ENCODE assay signal across 15 cellular contexts in genomic region chr2:60311524-60311923, GRCh38.
A peak's percentile ranks its signal among the peaks of the same experiment; 100 is the strongest.
DNase-seq lines count a peak whose midpoint lies in the region; ATAC-seq and TF ChIP-seq lines count a peak whose summit lies in the region.
"Had no signal": no experiment of that assay in that cellular context is flagged by ENCODE, and none has a peak within 500 bp of the region (broad histone marks: within the 10 kb centered on the region; RNA-seq: fewer than 3 reads in every experiment).

No MANE protein-coding gene starts in this region.

- POLR2A ChIA-PET in activated CD8-positive, alpha-beta T cell treated with anti-CD3 and anti-CD28 coated beads for 36 hours (lab: Charles Lee), result no interaction called here
- POLR2A ChIA-PET in activated CD8-positive, alpha-beta T cell treated with anti-CD3 and anti-CD28 coated beads, Interleukin-2, amount 10 ng/mL, durations not matched to agents 7 days and 5 days (lab: Charles Lee), result no interaction called here

- no peak overlapping the region for H3K4me3 Mint-ChIP-seq in activated CD8-positive, alpha-beta T cell treated with anti-CD3 and anti-CD28 coated beads for 36 hours
- H3K4me3 Mint-ChIP-seq in activated CD8-positive, alpha-beta T cell treated with anti-CD3 and anti-CD28 coated beads, Interleukin-2, amount 10 ng/mL, durations not matched to agents 7 days and 5 days, result no peak overlapping the region
- H3K4me3 Mint-ChIP-seq in stimulated activated naive B cell treated with anti-CD40 and anti-IgM and Interleukin-4, amounts not matched to agents 10 μg/mL and 1 μg/mL and 100 μg/mL, for 72 hours, result no peak overlapping the region

- H3K9me3 Mint-ChIP-seq in activated CD8-positive, alpha-beta T cell treated with anti-CD3 and anti-CD28 coated beads for 36 hours, result no peaks in the 10 kb centered on the region
- H3K9me3 Mint-ChIP-seq in activated CD8-positive, alpha-beta T cell treated with anti-CD3 and anti-CD28 coated beads, Interleukin-2, amount 10 ng/mL, durations not matched to agents 7 days and 5 days (ENCODE audit: insufficient read depth), result no peaks in the 10 kb centered on the region
- H3K9me3 Mint-ChIP-seq in stimulated activated naive B cell treated with anti-CD40 and anti-IgM and Interleukin-4, amounts not matched to agents 10 μg/mL and 1 μg/mL and 100 μg/mL, for 72 hours, result no peaks in the 10 kb centered on the region

- no peaks in the 10 kb centered on the region for H3K36me3 Mint-ChIP-seq in activated CD8-positive, alpha-beta T cell treated with anti-CD3 and anti-CD28 coated beads for 36 hours (ENCODE audit: low read depth)
- H3K36me3 Mint-ChIP-seq in activated CD8-positive, alpha-beta T cell treated with anti-CD3 and anti-CD28 coated beads, Interleukin-2, amount 10 ng/mL, durations not matched to agents 7 days and 5 days (ENCODE audit: low read depth), result no peaks in the 10 kb centered on the region
- H3K36me3 Mint-ChIP-seq in stimulated activated naive B cell treated with anti-CD40 and anti-IgM and Interleukin-4, amounts not matched to agents 10 μg/mL and 1 μg/mL and 100 μg/mL, for 72 hours, result no peaks in the 10 kb centered on the region

- intact Hi-C loops in activated CD8-positive, alpha-beta T cell treated with anti-CD3 and anti-CD28 coated beads for 36 hours (cut with micrococcal nuclease), result no loop called here

- no peak for TF ChIP-seq CTCF in activated CD8-positive, alpha-beta T cell treated with anti-CD3 and anti-CD28 coated beads for 36 hours (IDR thresholded peaks at IDR 0.05)

- no peak overlapping the region for H3K27ac Mint-ChIP-seq in activated CD8-positive, alpha-beta T cell treated with anti-CD3 and anti-CD28 coated beads for 36 hours
- H3K27ac Mint-ChIP-seq in activated CD8-positive, alpha-beta T cell treated with anti-CD3 and anti-CD28 coated beads, Interleukin-2, amount 10 ng/mL, durations not matched to agents 7 days and 5 days, result no peak overlapping the region
- H3K27ac Mint-ChIP-seq in stimulated activated naive B cell treated with anti-CD40 and anti-IgM and Interleukin-4, amounts not matched to agents 10 μg/mL and 1 μg/mL and 100 μg/mL, for 72 hours, result no peak overlapping the region

- CTCF ChIA-PET in activated CD8-positive, alpha-beta T cell treated with anti-CD3 and anti-CD28 coated beads for 36 hours (lab: Charles Lee), result no interaction called here
- CTCF ChIA-PET in activated CD8-positive, alpha-beta T cell treated with anti-CD3 and anti-CD28 coated beads, Interleukin-2, amount 10 ng/mL, durations not matched to agents 7 days and 5 days (lab: Charles Lee), result no interaction called here

- peaks cover 2% of the 10 kb centered on the region for H3K27me3 Mint-ChIP-seq in activated CD8-positive, alpha-beta T cell treated with anti-CD3 and anti-CD28 coated beads for 36 hours
- H3K27me3 Mint-ChIP-seq in activated CD8-positive, alpha-beta T cell treated with anti-CD3 and anti-CD28 coated beads, Interleukin-2, amount 10 ng/mL, durations not matched to agents 7 days and 5 days (ENCODE audit: low read depth), result peaks cover 19% of the 10 kb centered on the region
- no peaks in the 10 kb centered on the region for H3K27me3 Mint-ChIP-seq in stimulated activated naive B cell treated with anti-CD40 and anti-IgM and Interleukin-4, amounts not matched to agents 10 μg/mL and 1 μg/mL and 100 μg/mL, for 72 hours

- DNase-seq in activated CD8-positive, alpha-beta T cell treated with anti-CD3 and anti-CD28 coated beads for 36 hours, result no peak
- no peak for DNase-seq in activated CD8-positive, alpha-beta T cell treated with anti-CD3 and anti-CD28 coated beads, Interleukin-2, amount 10 ng/mL, durations not matched to agents 7 days and 5 days
- DNase-seq in stimulated activated naive B cell treated with anti-CD40 and anti-IgM and Interleukin-4, amounts not matched to agents 10 μg/mL and 1 μg/mL and 100 μg/mL, for 72 hours, result no peak
- DNase-seq in GM19238 (ENCODE audit: insufficient read length, low spot score) (no peak), SKM-1 (lab: John Stamatoyannopoulos, UW; ENCODE audit: unreplicated experiment) (no peak), NCI-H1092 treated with DMSO at 0.1 percent for 48 hours (lab: John Stamatoyannopoulos, UW) (no peak)
- DNase-seq: 8988T; activated naive CD4-positive, alpha-beta T cell; gastrocnemius medialis; NCI-H1436 treated with DMSO at 0.1 percent for 48 hours; NCI-H524 treated with DMSO at 0.1 percent for 48 hours; ovary; thyroid gland had no signal

- peak; percentile 47 for ATAC-seq in activated CD8-positive, alpha-beta T cell treated with anti-CD3 and anti-CD28 coated beads for 36 hours
- no peak for ATAC-seq in activated CD8-positive, alpha-beta T cell treated with anti-CD3 and anti-CD28 coated beads, Interleukin-2, amount 10 ng/mL, durations not matched to agents 7 days and 5 days
- ATAC-seq in GM21717 (IDR thresholded peaks at IDR 0.05; ENCODE audit: unreplicated experiment) (peak; percentile 48), HG03139 (IDR thresholded peaks at IDR 0.05; ENCODE audit: unreplicated experiment) (peak; percentile 34)
- peak; percentile 65 to 70 for ATAC-seq in stimulated activated naive B cell treated with anti-CD40 and anti-IgM and Interleukin-4, amounts not matched to agents 10 μg/mL and 1 μg/mL and 100 μg/mL, for 72 hours (replicated peaks)
- ATAC-seq: gastrocnemius medialis had no signal

- H3K4me1 Mint-ChIP-seq in activated CD8-positive, alpha-beta T cell treated with anti-CD3 and anti-CD28 coated beads for 36 hours (ENCODE audit: low read depth), result peaks cover 6% of the 10 kb centered on the region
- peaks cover 30% of the 10 kb centered on the region for H3K4me1 Mint-ChIP-seq in activated CD8-positive, alpha-beta T cell treated with anti-CD3 and anti-CD28 coated beads, Interleukin-2, amount 10 ng/mL, durations not matched to agents 7 days and 5 days (ENCODE audit: low read depth)
- H3K4me1 Mint-ChIP-seq in stimulated activated naive B cell treated with anti-CD40 and anti-IgM and Interleukin-4, amounts not matched to agents 10 μg/mL and 1 μg/mL and 100 μg/mL, for 72 hours, result peaks cover 47 to 94% of the 10 kb centered on the region in 2 donors
